15 cellular contexts compared by ENCODE assay signal in genomic region chr1:61221642-61222041, GRCh38.
DNase-seq lines count a peak whose midpoint lies in the region; ATAC-seq, FAIRE-seq and TF ChIP-seq lines count a peak whose summit lies in the region.
"Had no signal": no experiment of that assay in that cellular context is flagged by ENCODE, and none has a peak within 500 bp of the region (broad histone marks: within the 10 kb centered on the region; RNA-seq: fewer than 3 reads in every experiment).

No MANE protein-coding gene starts in this region.

- no peaks in the 10 kb centered on the region for H3K4me1 Mint-ChIP-seq in stimulated activated effector memory CD8-positive, alpha-beta T cell treated with anti-CD3 and anti-CD28 coated beads, Interleukin-12 subunit alpha, Interleukin-12 subunit beta, amount 100 ng/mL, for 72 hours
- H3K4me1 Mint-ChIP-seq in T-helper 2 cell treated with Interferon-gamma antibody and Interleukin-4, amounts not matched to agents 5 μg/mL and 100 μg/mL, for 36 hours (ENCODE audit: low read depth): no peaks in the 10 kb centered on the region
- H3K4me1 Mint-ChIP-seq: activated naive CD8-positive, alpha-beta T cell treated with anti-CD3 and anti-CD28 coated beads, Interleukin-2, amount 10 ng/mL, durations not matched to agents 7 days and 5 days had no signal

- peak overlapping the region; percentile 48 for H2AFZ ChIP-seq in smooth muscle cell (ENCODE audit: low read depth)

- peaks cover 7% of the 10 kb centered on the region for H3K27me3 Mint-ChIP-seq in T-helper 2 cell treated with Interferon-gamma antibody and Interleukin-4, amounts not matched to agents 5 μg/mL and 100 μg/mL, for 36 hours (ENCODE audit: low read depth)

- peak; percentile 46 for DNase-seq in NCI-H1105 (lab: John Stamatoyannopoulos, UW)
- peak; percentile 38 for DNase-seq in bronchial epithelial cell (ENCODE audit: low read depth)
- peak; percentile 36 for DNase-seq in iris pigment epithelial cell (ENCODE audit: low read depth)
- no peak for DNase-seq in smooth muscle cell (lab: John Stamatoyannopoulos, UW; ENCODE audit: unreplicated experiment)
- no peak for DNase-seq in stimulated activated effector memory CD8-positive, alpha-beta T cell treated with anti-CD3 and anti-CD28 coated beads, Interleukin-12 subunit alpha, Interleukin-12 subunit beta, amount 100 ng/mL, for 72 hours (ENCODE audit: low spot score in 2 of 2)
- no peak for DNase-seq in cerebellar cortex (ENCODE audit: low spot score)
- no peak for DNase-seq in T-helper 2 cell treated with Interferon-gamma antibody and Interleukin-4, amounts not matched to agents 5 μg/mL and 100 μg/mL, for 36 hours (ENCODE audit: low spot score)
- DNase-seq: activated CD4-positive, CD25-positive, alpha-beta regulatory T cell; activated CD8-positive, alpha-beta memory T cell treated with anti-CD3 and anti-CD28 coated beads, Interleukin-2, amount 50 U/mL, for 4 hours; activated naive CD8-positive, alpha-beta T cell treated with anti-CD3 and anti-CD28 coated beads, Interleukin-2, amount 10 ng/mL, durations not matched to agents 7 days and 5 days; MM.1S; posterior cingulate gyrus; stimulated activated CD4-positive, alpha-beta T cell treated with anti-CD3 and anti-CD28 coated beads, Interleukin-1b, Interleukin-23, amount 100 ng/mL, for 48 hours had no signal

- no peak for ATAC-seq in stimulated activated effector memory CD8-positive, alpha-beta T cell treated with anti-CD3 and anti-CD28 coated beads, Interleukin-12 subunit alpha, Interleukin-12 subunit beta, amount 100 ng/mL, for 72 hours

- WGBS in smooth muscle cell (ENCODE audit: low lambda C conversion rate): 54% methylated on average over 4 of the region's 4 CpGs

- FAIRE-seq in bronchial epithelial cell (lab: Jason Lieb, UNC): no peak
- FAIRE-seq: GM12892 had no signal

- H3K4me3 ChIP-seq in bronchial epithelial cell (ENCODE audit: low read depth, low read length) (no peak overlapping the region), smooth muscle cell (no peak overlapping the region)

- H3F3A ChIP-seq in smooth muscle cell (ENCODE audit: low read depth): no peaks in the 10 kb centered on the region

- no peaks in the 10 kb centered on the region for H3K9me3 Mint-ChIP-seq in stimulated activated effector memory CD8-positive, alpha-beta T cell treated with anti-CD3 and anti-CD28 coated beads, Interleukin-12 subunit alpha, Interleukin-12 subunit beta, amount 100 ng/mL, for 72 hours
- H3K9me3 Mint-ChIP-seq in T-helper 2 cell treated with Interferon-gamma antibody and Interleukin-4, amounts not matched to agents 5 μg/mL and 100 μg/mL, for 36 hours: no peaks in the 10 kb centered on the region
- H3K9me3 Mint-ChIP-seq: activated naive CD8-positive, alpha-beta T cell treated with anti-CD3 and anti-CD28 coated beads, Interleukin-2, amount 10 ng/mL, durations not matched to agents 7 days and 5 days had no signal

- no peaks in the 10 kb centered on the region for H3K4me1 ChIP-seq in smooth muscle cell (ENCODE audit: low read depth)

- H3K27ac ChIP-seq in smooth muscle cell (ENCODE audit: low read depth): no peak overlapping the region

- no peaks in the 10 kb centered on the region for H4K20me1 ChIP-seq in smooth muscle cell (ENCODE audit: low read depth)

- peak overlapping the region; percentile 58 for H3K4me2 ChIP-seq in smooth muscle cell

- H3K9me3 ChIP-seq in smooth muscle cell (replicated peaks; ENCODE audit: low read depth): no peaks in the 10 kb centered on the region

- no peaks in the 10 kb centered on the region for H3K79me2 ChIP-seq in smooth muscle cell (ENCODE audit: low read depth)

- no peaks in the 10 kb centered on the region for H3K36me3 ChIP-seq in bronchial epithelial cell (ENCODE audit: control insufficient read depth, insufficient read depth, low read length)
- no peaks in the 10 kb centered on the region for H3K36me3 ChIP-seq in smooth muscle cell (ENCODE audit: low read depth)

- H3K9ac ChIP-seq in smooth muscle cell (ENCODE audit: low read depth): no peak overlapping the region

- no peak overlapping the region for H3K4me3 Mint-ChIP-seq in stimulated activated effector memory CD8-positive, alpha-beta T cell treated with anti-CD3 and anti-CD28 coated beads, Interleukin-12 subunit alpha, Interleukin-12 subunit beta, amount 100 ng/mL, for 72 hours
- H3K4me3 Mint-ChIP-seq in T-helper 2 cell treated with Interferon-gamma antibody and Interleukin-4, amounts not matched to agents 5 μg/mL and 100 μg/mL, for 36 hours: no peak overlapping the region
- H3K4me3 Mint-ChIP-seq: activated naive CD8-positive, alpha-beta T cell treated with anti-CD3 and anti-CD28 coated beads, Interleukin-2, amount 10 ng/mL, durations not matched to agents 7 days and 5 days; CD14-positive monocyte had no signal

- TF ChIP-seq CTCF in bronchial epithelial cell (IDR thresholded peaks at IDR 0.05; ENCODE audit: insufficient read depth, low read length, severe bottlenecking) (no peak), smooth muscle cell (IDR thresholded peaks at IDR 0.05; ENCODE audit: borderline replicate concordance, insufficient read depth, poor library complexity, severe bottlenecking) (no peak)

- H3K36me3 Mint-ChIP-seq in stimulated activated effector memory CD8-positive, alpha-beta T cell treated with anti-CD3 and anti-CD28 coated beads, Interleukin-12 subunit alpha, Interleukin-12 subunit beta, amount 100 ng/mL, for 72 hours: no peaks in the 10 kb centered on the region
- H3K36me3 Mint-ChIP-seq in T-helper 2 cell treated with Interferon-gamma antibody and Interleukin-4, amounts not matched to agents 5 μg/mL and 100 μg/mL, for 36 hours (ENCODE audit: low read depth): no peaks in the 10 kb centered on the region
- H3K36me3 Mint-ChIP-seq: activated naive CD8-positive, alpha-beta T cell treated with anti-CD3 and anti-CD28 coated beads, Interleukin-2, amount 10 ng/mL, durations not matched to agents 7 days and 5 days had no signal

- H3K27me3 ChIP-seq in bronchial epithelial cell (ENCODE audit: control insufficient read depth, insufficient read depth, low read length) (no peaks in the 10 kb centered on the region), smooth muscle cell (ENCODE audit: low read depth) (no peaks in the 10 kb centered on the region)

- no peak overlapping the region for H3K27ac Mint-ChIP-seq in stimulated activated effector memory CD8-positive, alpha-beta T cell treated with anti-CD3 and anti-CD28 coated beads, Interleukin-12 subunit alpha, Interleukin-12 subunit beta, amount 100 ng/mL, for 72 hours
- no peak overlapping the region for H3K27ac Mint-ChIP-seq in T-helper 2 cell treated with Interferon-gamma antibody and Interleukin-4, amounts not matched to agents 5 μg/mL and 100 μg/mL, for 36 hours
- H3K27ac Mint-ChIP-seq: activated naive CD8-positive, alpha-beta T cell treated with anti-CD3 and anti-CD28 coated beads, Interleukin-2, amount 10 ng/mL, durations not matched to agents 7 days and 5 days; CD14-positive monocyte had no signal

Comparison
In these comparisons a context has a peak if more than half of its experiments do, and no peak if none do; other contexts are left out.
1. DNase-seq: peak in NCI-H1105 (single experiment), bronchial epithelial cell (single experiment) and iris pigment epithelial cell (single experiment); none in smooth muscle cell (single experiment), stimulated activated effector memory CD8-positive, alpha-beta T cell treated with anti-CD3 and anti-CD28 coated beads, Interleukin-12 subunit alpha, Interleukin-12 subunit beta, amount 100 ng/mL, for 72 hours (0 of 2), cerebellar cortex (single experiment) and T-helper 2 cell treated with Interferon-gamma antibody and Interleukin-4, amounts not matched to agents 5 μg/mL and 100 μg/mL, for 36 hours (single experiment).